In genomic region chr10:87818505-87819273, GRCh38 we compare ENCODE assay signal across 8 cellular contexts. TPM values are rescaled to one million over a fixed set of nuclear protein-coding genes. Genes with fewer than 3 reads are reported as not detected.
A peak's percentile ranks its signal among the peaks of the same experiment; 100 is the strongest.
DNase-seq lines count a peak whose midpoint lies in the region; ATAC-seq, FAIRE-seq and TF ChIP-seq lines count a peak whose summit lies in the region.

No MANE protein-coding gene starts in this region.

- no peak for TF ChIP-seq CTCF in AG10803 (conservative IDR thresholded peaks at IDR 0.05; ENCODE audit: low read length)
- TF ChIP-seq CTCF in OCI-LY7 (conservative IDR thresholded peaks at IDR 0.05; ENCODE audit: low read length) = peak; percentile 50
- TF ChIP-seq CTCF in pancreas (IDR thresholded peaks at IDR 0.05) = no peak
- TF ChIP-seq CTCF in tibial nerve (IDR thresholded peaks at IDR 0.05) = no peak

- H2AFZ ChIP-seq in OCI-LY7 (ENCODE audit: low read length) = peak overlapping the region; percentile 83

- peak overlapping the region; percentile 91 for H3K4me3 ChIP-seq in AG10803 (ENCODE audit: low read length)
- peak overlapping the region; percentile 86 for H3K4me3 ChIP-seq in OCI-LY7 (ENCODE audit: low read depth, low read length, poor library complexity, severe bottlenecking)
- H3K4me3 ChIP-seq in pancreas = peak overlapping the region; percentile 35 to 77 (median 58)
- peak overlapping the region; percentile 64 to 85 (median 70) for H3K4me3 ChIP-seq in tibial nerve

- TF ChIP-seq EP300 in tibial nerve (IDR thresholded peaks at IDR 0.05) = no peak

- CTCF ChIA-PET in OCI-LY7 (lab: Charles Lee; ENCODE audit: unreplicated experiment) = interaction anchor here (0.8 kb wide), 1 partner anchor 39 kb away, joined by 4 read pairs; no protein-coding TSS in a partner anchor

- DNase-seq in AG10803 (ENCODE audit: low read depth) (peak; percentile 16), OCI-LY7 (ENCODE audit: low spot score) (peak; percentile 91), head of caudate nucleus (peak; percentile 32 to 85 (median 65)), pancreas (peak in 5 of 6 donors; percentile 28 to 64 (median 34)), tibial nerve (ENCODE audit: low spot score in 2 of 2) (peak in 1 of 2 donors; percentile 5)
- peak; percentile 52 for DNase-seq in activated effector memory CD4-positive, alpha-beta T cell treated with Interleukin-2 at 50 U/mL for 16 hours

- no peak for FAIRE-seq in pancreas (lab: Jason Lieb, UNC)

- no peaks in the 10 kb centered on the region for H3K9me2 ChIP-seq in OCI-LY7 (ENCODE audit: insufficient read depth, low read length)

- TF ChIP-seq POLR2A in tibial nerve (IDR thresholded peaks at IDR 0.05) = no peak

- H3K36me3 ChIP-seq in OCI-LY7 (ENCODE audit: insufficient read depth, low read length) (peaks cover 17% of the 10 kb centered on the region), pancreas (no peaks in the 10 kb centered on the region), tibial nerve (no peaks in the 10 kb centered on the region)

- H3K27ac ChIP-seq in OCI-LY7 (ENCODE audit: low read depth, low read length, poor library complexity, severe bottlenecking) (peak overlapping the region; percentile 79), pancreas (peak overlapping the region; percentile 69 to 85 (median 82)), tibial nerve (peak overlapping the region; percentile 50 to 85 (median 82))

- H3K79me2 ChIP-seq in OCI-LY7 (ENCODE audit: insufficient read depth, low read depth, low read length) = peaks cover 42% of the 10 kb centered on the region

- peaks cover 28% of the 10 kb centered on the region for H3K4me1 ChIP-seq in OCI-LY7 (ENCODE audit: insufficient read depth, low read length, poor library complexity, severe bottlenecking)
- H3K4me1 ChIP-seq in pancreas = peaks cover 10 to 30% (median 12%) of the 10 kb centered on the region in 3 donors
- peaks cover 0 to 29% (median 8%) of the 10 kb centered on the region in 4 donors for H3K4me1 ChIP-seq in tibial nerve

- peaks cover 17% of the 10 kb centered on the region; the same call in 1 of the 2 replicates for H4K20me1 ChIP-seq in OCI-LY7 (ENCODE audit: insufficient read depth, low read length)

- POLR2A ChIA-PET in OCI-LY7 (lab: Charles Lee) = interaction anchor here (0.6 to 3.6 kb wide), 19 partner anchors 10 to 1935 kb away, joined by 3 to 18 read pairs (median 4); partner anchors contain the start of genes KLLN and PTEN

- TSS peak; percentile 66 for BruUV-seq in OCI-LY7 (replicated peaks; lab: Mats Ljungman, UMichigan)

- intact Hi-C loops in OCI-LY7 (cut with micrococcal nuclease; ENCODE audit: unreplicated experiment) = loop anchor here (1.0 to 5.0 kb wide), 5 partner anchors 44 to 1174 kb away; partner anchors contain the start of genes FAS and STAMBPL1
- intact Hi-C loops in head of caudate nucleus (cut with DNase I) = loop anchor here (2.0 kb wide), 1 partner anchor 44 kb away; the partner anchor contains the start of genes KLLN and PTEN
- intact Hi-C loops in pancreas (cut with DNase I) = no loop called here

- 13 to 14% methylated on average over 29 of the region's 29 CpGs for WGBS in pancreas, 2 donors
- WGBS in tibial nerve, 2 donors = 16 to 21% methylated on average over 29 of the region's 29 CpGs

- ATAC-seq in GM18858 (IDR thresholded peaks at IDR 0.05; ENCODE audit: unreplicated experiment) (peak; percentile 36), HG03103 (IDR thresholded peaks at IDR 0.05; ENCODE audit: low read depth, unreplicated experiment) (peak; percentile 36), pancreas (peak; percentile 33 to 74 (median 60))

- peak overlapping the region; percentile 76 for H3K4me2 ChIP-seq in OCI-LY7 (ENCODE audit: low read length)

- H3K27me3 ChIP-seq in pancreas (no peaks in the 10 kb centered on the region), tibial nerve (no peaks in the 10 kb centered on the region)

- no peaks in the 10 kb centered on the region for H3K9me3 ChIP-seq in OCI-LY7 (ENCODE audit: low read length)
- H3K9me3 ChIP-seq in pancreas = no peaks in the 10 kb centered on the region
- H3K9me3 ChIP-seq in tibial nerve = no peaks in the 10 kb centered on the region

RNA-seq across cellular contexts. Expression of gene ATAD1, which starts 0.7 kb away (rescaled TPM):
- 17.7 and 19.6 TPM in 2 replicates for total RNA-seq in OCI-LY7 (2014; rRNA removed; shearing (Covaris generic))
- total RNA-seq in OCI-LY7 (2022) (44.7 and 47.7 TPM in 2 replicates), pancreas (10 to 100 TPM; 12.8 to 23.4 (median 18.1) TPM), tibial nerve (10 to 100 TPM; 21.8 to 45.9 (median 26.9) TPM)
- 10 to 100 TPM in 1 of 2 donors, 1 to 10 TPM in 1; 3.6 to 11.8 TPM for polyA plus RNA-seq in pancreas

RNA-seq across cellular contexts. Expression of gene KLLN, which starts 44.6 kb away (rescaled TPM):
- total RNA-seq in OCI-LY7 (2014; rRNA removed; shearing (Covaris generic)) = 2.4 and 3.8 TPM in 2 replicates
- total RNA-seq in OCI-LY7 (2022) = 5.1 and 5.5 TPM in 2 replicates
- under 1 TPM; 0.09 to 0.35 (median 0.26) TPM for total RNA-seq in pancreas
- under 1 TPM; 0.23 TPM for polyA plus RNA-seq in pancreas
- total RNA-seq in tibial nerve = 1 to 10 TPM in 2 of 4 donors, under 1 TPM in 2; 0.78 to 2.2 (median 1.3) TPM

RNA-seq across cellular contexts. Expression of gene PTEN, which starts 44.7 kb away (rescaled TPM):
- 113 and 135 TPM in 2 replicates for total RNA-seq in OCI-LY7 (2014; rRNA removed; shearing (Covaris generic))
- 173 and 176 TPM in 2 replicates for total RNA-seq in OCI-LY7 (2022)
- total RNA-seq in pancreas = 10 to 100 TPM; 30.6 to 64.1 (median 46.0) TPM
- polyA plus RNA-seq in pancreas = 10 to 100 TPM; 19.2 to 19.3 TPM
- 100 to 1,000 TPM; 143 to 224 (median 171) TPM for total RNA-seq in tibial nerve

Comparison
In these comparisons a context has a peak if more than half of its experiments do, and no peak if none do; other contexts are left out.
1. intact Hi-C loops: an anchor here in OCI-LY7 (1.0 to 5.0 kb wide) and head of caudate nucleus (2.0 kb wide); none called in pancreas.